24 cellular contexts compared by ENCODE assay signal in the genomic region with DNA sequence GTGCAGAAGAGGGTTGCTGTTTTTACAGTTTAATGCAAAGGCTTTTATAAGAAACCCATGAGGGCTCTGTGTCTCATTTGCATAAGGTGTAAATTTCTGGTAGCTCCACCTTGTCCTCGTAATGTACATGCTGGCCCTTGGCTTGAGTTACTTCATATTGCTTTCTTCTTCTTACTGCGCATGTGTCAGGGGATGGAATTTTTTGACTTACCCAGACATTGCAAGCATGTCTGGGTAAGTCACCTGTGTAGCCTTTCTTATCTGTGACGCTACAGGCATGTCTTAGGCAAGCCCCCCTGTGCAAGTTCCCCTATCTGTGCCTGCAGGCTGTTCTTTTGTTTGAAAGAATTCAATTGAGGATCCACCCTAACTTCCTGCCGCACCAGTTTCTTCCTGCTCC.
"Had no signal": no experiment of that assay in that cellular context is flagged by ENCODE, and none has a peak within 500 bp of the region (broad histone marks: within the 10 kb centered on the region; RNA-seq: fewer than 3 reads in every experiment).

No MANE protein-coding gene starts in this region.

- H3K27me3 Mint-ChIP-seq: activated CD4-positive, alpha-beta T cell treated with anti-CD3 and anti-CD28 coated beads, Interleukin-2, amount 10 ng/mL, durations not matched to agents 24 days and 14 days; naive B cell had no signal

- ATAC-seq: left ventricle myocardium superior; mucosa of descending colon; psoas muscle; right cardiac atrium; stimulated activated naive CD8-positive, alpha-beta T cell treated with anti-CD3 and anti-CD28 coated beads, Interleukin-15, Interleukin-2, amounts not matched to agents 100 U/mL and 50 U/mL, for 24 hours had no signal

- H3K36me3 Mint-ChIP-seq: memory B cell, naive B cell had no signal

- H3K27ac ChIP-seq: brain microvascular endothelial cell, coronary artery, esophagus muscularis mucosa, psoas muscle, tibial artery, vagina had no signal

- H3K9me3 ChIP-seq: esophagus muscularis mucosa, mucosa of descending colon, psoas muscle, tibial artery, vagina had no signal

- H3K36me3 ChIP-seq: brain microvascular endothelial cell, esophagus muscularis mucosa, tibial artery, vagina had no signal

- H3K4me3 Mint-ChIP-seq: activated CD4-positive, alpha-beta T cell treated with anti-CD3 and anti-CD28 coated beads, Interleukin-2, amount 10 ng/mL, durations not matched to agents 24 days and 14 days; memory B cell; naive B cell; neural crest cell had no signal

- H3K27ac Mint-ChIP-seq: activated CD4-positive, alpha-beta T cell treated with anti-CD3 and anti-CD28 coated beads, Interleukin-2, amount 10 ng/mL, durations not matched to agents 24 days and 14 days; memory B cell; naive B cell had no signal

- DNase-seq: activated CD4-positive, alpha-beta T cell treated with anti-CD3 and anti-CD28 coated beads, Interleukin-2, amount 10 ng/mL, durations not matched to agents 24 days and 14 days; activated CD4-positive, CD25-positive, alpha-beta regulatory T cell; activated CD8-positive, alpha-beta memory T cell treated with anti-CD3 and anti-CD28 coated beads, Interleukin-2, amount 50 U/mL, for 4 hours; activated effector memory CD4-positive, alpha-beta T cell treated with Interleukin-2 at 50 U/mL for 16 hours; activated naive CD4-positive, alpha-beta T cell treated with anti-CD3 and anti-CD28 coated beads, Interleukin-2, amount 50 U/mL, for 16 hours; activated T-cell treated with anti-CD3 and anti-CD28 coated beads, Interleukin-2, amount 50 U/mL, for 48 hours; aorta; brain microvascular endothelial cell; left ventricle myocardium superior; mucosa of descending colon; naive B cell; psoas muscle; right cardiac atrium; stimulated activated CD4-positive, alpha-beta T cell treated with anti-CD3 and anti-CD28 coated beads, Interleukin-2, amount 100 ng/mL, for 24 hours; stimulated activated naive CD8-positive, alpha-beta T cell treated with anti-CD3 and anti-CD28 coated beads, Interleukin-15, Interleukin-2, amounts not matched to agents 100 U/mL and 50 U/mL, for 24 hours; substantia nigra; SW 1271; T-helper 2 cell; tibial artery had no signal

- H3K9me3 Mint-ChIP-seq: activated CD4-positive, alpha-beta T cell treated with anti-CD3 and anti-CD28 coated beads, Interleukin-2, amount 10 ng/mL, durations not matched to agents 24 days and 14 days had no signal

- H3K27me3 ChIP-seq: brain microvascular endothelial cell, esophagus muscularis mucosa, tibial artery, vagina had no signal

- H3K4me3 ChIP-seq: coronary artery, esophagus muscularis mucosa, mucosa of descending colon, psoas muscle, tibial artery, vagina had no signal

- H3K4me1 Mint-ChIP-seq: activated CD4-positive, alpha-beta T cell treated with anti-CD3 and anti-CD28 coated beads, Interleukin-2, amount 10 ng/mL, durations not matched to agents 24 days and 14 days; memory B cell; naive B cell had no signal

- H3K4me1 ChIP-seq: esophagus muscularis mucosa, psoas muscle, tibial artery, vagina had no signal
